In the genomic region with DNA sequence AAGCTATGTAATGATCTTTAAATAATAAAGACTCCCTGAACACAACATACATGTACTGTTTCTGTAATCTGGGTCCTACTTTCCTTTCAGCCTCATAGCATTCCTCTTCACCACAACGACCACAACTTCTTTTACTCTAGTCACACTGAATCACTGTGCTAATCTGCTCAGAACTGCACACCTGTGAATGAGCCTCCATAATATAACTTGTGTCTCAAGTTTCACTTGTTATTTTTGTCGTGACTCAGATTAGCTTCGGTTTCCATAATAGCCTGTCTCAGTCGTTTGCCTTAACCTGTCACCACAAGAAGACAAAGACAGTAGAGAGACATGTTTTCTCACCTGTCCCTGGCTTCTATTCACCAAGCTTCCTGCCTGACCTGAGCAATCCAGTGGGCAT, we compare ENCODE assay signal across 10 cellular contexts.
A peak's percentile ranks its signal among the peaks of the same experiment; 100 is the strongest.
DNase-seq lines count a peak whose midpoint lies in the region; ATAC-seq lines count a peak whose summit lies in the region.
"Had no signal": no experiment of that assay in that cellular context is flagged by ENCODE, and none has a peak within 500 bp of the region (broad histone marks: within the 10 kb centered on the region; RNA-seq: fewer than 3 reads in every experiment).

No MANE protein-coding gene starts in this region.

- no peaks in the 10 kb centered on the region for H3K4me1 Mint-ChIP-seq in activated naive CD8-positive, alpha-beta T cell treated with anti-CD3 and anti-CD28 coated beads, Interleukin-2, amount 50 U/mL, for 24 hours

- ATAC-seq in GM19043 (IDR thresholded peaks at IDR 0.05; ENCODE audit: low read depth, unreplicated experiment) (peak; percentile 81), HG02840 (IDR thresholded peaks at IDR 0.05; ENCODE audit: low FRiP score, unreplicated experiment) (peak; percentile 77)
- no peak for ATAC-seq in activated naive CD8-positive, alpha-beta T cell treated with anti-CD3 and anti-CD28 coated beads, Interleukin-2, amount 50 U/mL, for 24 hours
- ATAC-seq: effector memory CD8-positive, alpha-beta T cell had no signal

- H3K4me3 Mint-ChIP-seq in activated naive CD8-positive, alpha-beta T cell treated with anti-CD3 and anti-CD28 coated beads, Interleukin-2, amount 50 U/mL, for 24 hours = no peak overlapping the region
- H3K4me3 Mint-ChIP-seq: effector memory CD8-positive, alpha-beta T cell had no signal

- H3K36me3 Mint-ChIP-seq in activated naive CD8-positive, alpha-beta T cell treated with anti-CD3 and anti-CD28 coated beads, Interleukin-2, amount 50 U/mL, for 24 hours (ENCODE audit: low read depth) = no peaks in the 10 kb centered on the region

- H3K27ac Mint-ChIP-seq in activated naive CD8-positive, alpha-beta T cell treated with anti-CD3 and anti-CD28 coated beads, Interleukin-2, amount 50 U/mL, for 24 hours = no peak overlapping the region
- H3K27ac Mint-ChIP-seq: effector memory CD8-positive, alpha-beta T cell had no signal

- H3K4me3 ChIP-seq in Jurkat, Clone E6-1 (ENCODE audit: low read length) = no peak overlapping the region

- H3K27me3 Mint-ChIP-seq in activated naive CD8-positive, alpha-beta T cell treated with anti-CD3 and anti-CD28 coated beads, Interleukin-2, amount 50 U/mL, for 24 hours = peaks cover 2% of the 10 kb centered on the region

- H3K9me3 Mint-ChIP-seq in activated naive CD8-positive, alpha-beta T cell treated with anti-CD3 and anti-CD28 coated beads, Interleukin-2, amount 50 U/mL, for 24 hours = no peaks in the 10 kb centered on the region
- H3K9me3 Mint-ChIP-seq: effector memory CD8-positive, alpha-beta T cell had no signal

- DNase-seq in COLO668 (lab: John Stamatoyannopoulos, UW; ENCODE audit: unreplicated experiment) (peak; percentile 0), C1 segment of cervical spinal cord (lab: John Stamatoyannopoulos, UW) (no peak), HuH-7 (ENCODE audit: low spot score) (no peak)
- peak; percentile 67 for DNase-seq in Jurkat, Clone E6-1 (ENCODE audit: low read depth, low spot score)
- no peak for DNase-seq in activated naive CD8-positive, alpha-beta T cell treated with anti-CD3 and anti-CD28 coated beads, Interleukin-2, amount 50 U/mL, for 24 hours
- DNase-seq in stimulated activated CD4-positive, alpha-beta T cell treated with anti-CD3 and anti-CD28 coated beads, Interleukin-4, amount 100 ng/mL, for 24 hours = no peak
- DNase-seq: effector memory CD8-positive, alpha-beta T cell; islet precursor cell had no signal

Comparison
In these comparisons a context has a peak if more than half of its experiments do, and no peak if none do; other contexts are left out.
1. DNase-seq: peak in COLO668 (single experiment) and Jurkat, Clone E6-1 (single experiment); none in activated naive CD8-positive, alpha-beta T cell treated with anti-CD3 and anti-CD28 coated beads, Interleukin-2, amount 50 U/mL, for 24 hours (single experiment), stimulated activated CD4-positive, alpha-beta T cell treated with anti-CD3 and anti-CD28 coated beads, Interleukin-4, amount 100 ng/mL, for 24 hours (single experiment), C1 segment of cervical spinal cord (0 of 14) and HuH-7 (single experiment).